In the genomic region with DNA sequence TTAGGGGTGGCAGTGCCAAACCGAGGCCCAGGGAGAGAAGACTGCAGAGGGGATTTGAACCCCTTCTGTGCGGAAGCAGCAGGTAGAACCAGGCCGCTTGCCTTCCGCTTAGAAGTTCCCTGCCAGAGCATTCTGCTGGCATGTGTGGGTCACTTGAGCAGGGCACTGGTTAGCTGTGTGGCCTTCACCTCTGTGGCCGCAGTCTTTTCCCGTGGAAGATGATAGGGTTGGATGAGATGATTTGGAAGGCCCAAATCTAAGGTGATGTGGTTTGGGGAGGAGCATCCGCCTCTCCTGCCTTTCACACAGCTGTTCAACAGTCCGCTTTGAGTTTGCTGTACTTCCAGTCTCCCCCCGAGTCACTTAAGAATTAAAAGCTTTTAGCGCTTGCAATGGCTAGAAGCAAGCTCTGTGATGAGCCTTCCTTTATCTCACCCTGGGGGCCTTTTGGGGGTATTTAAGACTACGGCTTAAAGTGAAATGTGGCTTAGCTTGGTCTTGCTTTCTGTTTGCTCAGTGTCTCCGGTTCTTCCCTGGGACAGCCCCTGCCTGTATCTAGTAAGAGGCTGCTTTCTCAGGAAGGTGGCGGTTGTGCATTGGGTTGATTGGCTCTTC, we compare ENCODE assay signal across 8 cellular contexts. TPM values are rescaled to one million over a fixed set of nuclear protein-coding genes. Genes with fewer than 3 reads are reported as not detected.
A peak's percentile ranks its signal among the peaks of the same experiment; 100 is the strongest.
DNase-seq lines count a peak whose midpoint lies in the region; ATAC-seq lines count a peak whose summit lies in the region.

No MANE protein-coding gene starts in this region.

- H3K27ac ChIP-seq in adipose tissue (ENCODE audit: low read depth, low read length): peak overlapping the region; percentile 2

- peak; percentile 16 for ATAC-seq in HG03039 (IDR thresholded peaks at IDR 0.05; ENCODE audit: unreplicated experiment)

- WGBS in adipose tissue, 3 donors: 4 to 9% (median 8%) methylated on average over 13 of the region's 13 CpGs

- DNase-seq in activated gamma-delta T cell treated with Interleukin-2 at 50 U/mL for 16 hours: peak; percentile 5
- DNase-seq in activated gamma-delta T cell (lab: John Stamatoyannopoulos, UW): no peak
- DNase-seq in RPMI7951 (ENCODE audit: low read depth): peak; percentile 30
- DNase-seq in iris pigment epithelial cell (ENCODE audit: low read depth): peak; percentile 35
- DNase-seq in stimulated activated CD4-positive, alpha-beta T cell treated with anti-CD3 and anti-CD28 coated beads, Interleukin-1b, Interleukin-23, amount 100 ng/mL, for 48 hours: peak; percentile 53
- DNase-seq in NK-92 (lab: John Stamatoyannopoulos, UW; ENCODE audit: unreplicated experiment): no peak

RNA-seq across cellular contexts. Expression of gene CMTR1, which starts 0.7 kb away (rescaled TPM):
- total RNA-seq in RPMI7951 (2014; rRNA removed; shearing (Covaris generic)): 26.4 and 27.4 TPM in 2 replicates
- polyA plus RNA-seq in adipose tissue: 10 to 100 TPM; 13.0 to 17.6 (median 13.8) TPM

Comparison
In these comparisons a context has a peak if more than half of its experiments do, and no peak if none do; other contexts are left out.
1. DNase-seq: peak in activated gamma-delta T cell treated with Interleukin-2 at 50 U/mL for 16 hours (single experiment), RPMI7951 (single experiment), iris pigment epithelial cell (single experiment) and stimulated activated CD4-positive, alpha-beta T cell treated with anti-CD3 and anti-CD28 coated beads, Interleukin-1b, Interleukin-23, amount 100 ng/mL, for 48 hours (single experiment); none in activated gamma-delta T cell (single experiment) and NK-92 (single experiment).